8 cellular contexts compared by ENCODE assay signal in the genomic region with DNA sequence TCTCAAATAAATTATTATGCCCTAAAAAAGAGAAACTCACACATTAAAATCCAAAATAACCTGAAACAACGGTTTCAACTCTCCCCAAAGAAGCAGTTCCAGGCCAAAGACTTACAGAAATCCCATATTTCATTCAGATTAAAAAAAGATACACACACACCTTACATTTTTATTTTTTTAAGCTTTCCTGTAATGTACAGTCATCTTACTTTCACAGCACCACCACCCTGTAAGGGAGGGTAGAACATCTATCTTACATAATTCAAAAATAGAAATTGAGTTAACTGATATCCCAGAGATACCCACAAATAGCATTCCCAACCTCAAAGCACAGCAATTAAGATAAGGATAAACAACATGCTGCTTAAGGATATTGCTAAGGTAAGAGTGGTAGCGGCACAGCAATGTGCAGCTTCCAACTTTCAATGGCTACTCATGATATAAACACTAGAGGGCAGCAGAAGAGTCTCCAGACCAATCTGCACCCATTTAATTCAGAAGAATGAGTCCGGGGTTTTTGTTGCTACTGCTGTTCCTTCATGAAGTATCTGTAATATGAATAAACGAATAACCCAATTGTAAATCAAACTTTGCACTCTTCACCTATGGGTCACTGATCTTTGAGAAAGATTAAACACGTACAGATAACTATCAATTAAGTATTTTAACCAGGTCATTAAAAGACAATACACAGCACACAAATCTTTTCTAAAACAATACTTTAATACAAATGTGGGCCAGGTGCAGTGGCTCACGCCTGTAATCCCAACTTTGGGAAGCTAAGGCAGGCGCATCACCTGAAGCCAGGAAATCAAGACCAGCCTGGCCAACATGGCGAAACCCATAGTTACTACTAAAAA. TPM values are rescaled to one million over a fixed set of nuclear protein-coding genes. Genes with fewer than 3 reads are reported as not detected.
DNase-seq lines count a peak whose midpoint lies in the region; ATAC-seq and TF ChIP-seq lines count a peak whose summit lies in the region.

No MANE protein-coding gene starts in this region.

- H3K27me3 ChIP-seq in dorsolateral prefrontal cortex (no peaks in the 10 kb centered on the region), mesendoderm (ENCODE audit: insufficient read depth, low read length, poor library complexity) (no peaks in the 10 kb centered on the region)

- no peak overlapping the region for H2BK5ac ChIP-seq in mesendoderm (ENCODE audit: low read length)

- H4K8ac ChIP-seq in mesendoderm (ENCODE audit: low read depth, low read length) = no peak overlapping the region

- H2BK120ac ChIP-seq in mesendoderm (ENCODE audit: low read depth, low read length) = no peak overlapping the region

- TF ChIP-seq CTCF in GM20000 (IDR thresholded peaks at IDR 0.05; ENCODE audit: extremely low read depth, missing control alignments) (peak; percentile 18), dorsolateral prefrontal cortex (IDR thresholded peaks at IDR 0.05 in 54 of 56, conservative IDR thresholded peaks at IDR 0.05 in 2 of 56; ENCODE audit: low read depth in 1 of 56, partially characterized antibody in 56 of 56) (peak in 55 of 56 donors; percentile 38 to 80 (median 67))

- H3K9ac ChIP-seq in mesendoderm (ENCODE audit: low read length) = no peak overlapping the region

- H3K4me2 ChIP-seq in mesendoderm (ENCODE audit: low read length) = no peak overlapping the region

- H3K4ac ChIP-seq in mesendoderm (ENCODE audit: low read depth, low read length) = no peak overlapping the region

- H3K56ac ChIP-seq in mesendoderm (ENCODE audit: low read length) = no peak overlapping the region

- no peak overlapping the region for H2AK5ac ChIP-seq in mesendoderm (ENCODE audit: low read length)

- H3K36me3 Mint-ChIP-seq in activated T-helper 1 cell treated with anti-CD3 and anti-CD28 coated beads, Interleukin-12 subunit alpha, Interleukin-12 subunit beta, Interleukin-2, Interleukin-4 antibody, amounts not matched to agents 30 ng/mL and 10 ng/mL and 1 ng/mL, durations not matched to agents 14 hours and 24 hours and 36 hours (ENCODE audit: low read depth) = peaks cover 11% of the 10 kb centered on the region

- H3K27ac Mint-ChIP-seq in activated T-helper 1 cell treated with anti-CD3 and anti-CD28 coated beads, Interleukin-12 subunit alpha, Interleukin-12 subunit beta, Interleukin-2, Interleukin-4 antibody, amounts not matched to agents 30 ng/mL and 10 ng/mL and 1 ng/mL, durations not matched to agents 14 hours and 24 hours and 36 hours = no peak overlapping the region

- no peak overlapping the region for H3K23ac ChIP-seq in mesendoderm (ENCODE audit: low read length)

- H3K27me3 Mint-ChIP-seq in activated T-helper 1 cell treated with anti-CD3 and anti-CD28 coated beads, Interleukin-12 subunit alpha, Interleukin-12 subunit beta, Interleukin-2, Interleukin-4 antibody, amounts not matched to agents 30 ng/mL and 10 ng/mL and 1 ng/mL, durations not matched to agents 14 hours and 24 hours and 36 hours (ENCODE audit: insufficient read depth) = no peaks in the 10 kb centered on the region

- peaks cover 9% of the 10 kb centered on the region for H3K79me1 ChIP-seq in mesendoderm (ENCODE audit: low read length)

- H3K9me3 Mint-ChIP-seq in activated T-helper 1 cell treated with anti-CD3 and anti-CD28 coated beads, Interleukin-12 subunit alpha, Interleukin-12 subunit beta, Interleukin-2, Interleukin-4 antibody, amounts not matched to agents 30 ng/mL and 10 ng/mL and 1 ng/mL, durations not matched to agents 14 hours and 24 hours and 36 hours = no peaks in the 10 kb centered on the region

- intact Hi-C loops in dorsolateral prefrontal cortex (cut with DNase I) = loop anchor here in 1 of 2 donors (5.0 kb wide), 1 partner anchor 122 kb away; no protein-coding TSS in a partner anchor
- intact Hi-C loops in activated T-helper 1 cell treated with anti-CD3 and anti-CD28 coated beads, Interleukin-12 subunit alpha, Interleukin-12 subunit beta, Interleukin-2, Interleukin-4 antibody, amounts not matched to agents 30 ng/mL and 10 ng/mL and 1 ng/mL, durations not matched to agents 14 hours and 24 hours and 36 hours (cut with micrococcal nuclease) = loop anchor here (1.0 to 5.0 kb wide), 2 partner anchors 192 to 339 kb away; no protein-coding TSS in a partner anchor

- peak; percentile 51 for DNase-seq in CD1c-positive myeloid dendritic cell (ENCODE audit: extremely low spot score)
- no peak for DNase-seq in GM20000 (ENCODE audit: low spot score)
- peak; percentile 79 for DNase-seq in NCI-H82 (lab: John Stamatoyannopoulos, UW)
- no peak for DNase-seq in dorsolateral prefrontal cortex
- DNase-seq in mesendoderm = peak; percentile 63
- no peak for DNase-seq in 8988T
- DNase-seq in activated T-helper 1 cell treated with anti-CD3 and anti-CD28 coated beads, Interleukin-12 subunit alpha, Interleukin-12 subunit beta, Interleukin-2, Interleukin-4 antibody, amounts not matched to agents 30 ng/mL and 10 ng/mL and 1 ng/mL, durations not matched to agents 14 hours and 24 hours and 36 hours (ENCODE audit: low spot score) = no peak

- no CpG with 5 or more reads among the region's 8 CpGs for WGBS in mesendoderm (ENCODE audit: extremely low coverage, insufficient coverage, low lambda C conversion rate)

- H3K4me1 ChIP-seq in mesendoderm (ENCODE audit: control insufficient read depth, low read depth, low read length) = no peaks in the 10 kb centered on the region

- H2BK15ac ChIP-seq in mesendoderm (replicated peaks; ENCODE audit: low read depth) = no peak overlapping the region

- H3K4me3 ChIP-seq in dorsolateral prefrontal cortex (peak overlapping the region in 1 of 59 donors; percentile 13), mesendoderm (ENCODE audit: low read length) (no peak overlapping the region)

- H3K36me3 ChIP-seq in mesendoderm (ENCODE audit: control insufficient read depth, insufficient read depth, low read length) = peaks cover 5% of the 10 kb centered on the region

- H4K5ac ChIP-seq in mesendoderm (ENCODE audit: low read length) = no peak overlapping the region

- no peak for ATAC-seq in HG02840 (IDR thresholded peaks at IDR 0.05; ENCODE audit: low FRiP score, unreplicated experiment)

- H3K4me3 Mint-ChIP-seq in activated T-helper 1 cell treated with anti-CD3 and anti-CD28 coated beads, Interleukin-12 subunit alpha, Interleukin-12 subunit beta, Interleukin-2, Interleukin-4 antibody, amounts not matched to agents 30 ng/mL and 10 ng/mL and 1 ng/mL, durations not matched to agents 14 hours and 24 hours and 36 hours = no peak overlapping the region

- H3K18ac ChIP-seq in mesendoderm (ENCODE audit: low read length) = peak overlapping the region; percentile 41

- H3K27ac ChIP-seq in dorsolateral prefrontal cortex = no peak overlapping the region
- no peak overlapping the region for H3K27ac ChIP-seq in mesendoderm (ENCODE audit: low read depth, low read length)

- peaks cover 27% of the 10 kb centered on the region for H3K79me2 ChIP-seq in mesendoderm (ENCODE audit: control insufficient read depth, insufficient read depth, low read length)

- H3K4me1 Mint-ChIP-seq in activated T-helper 1 cell treated with anti-CD3 and anti-CD28 coated beads, Interleukin-12 subunit alpha, Interleukin-12 subunit beta, Interleukin-2, Interleukin-4 antibody, amounts not matched to agents 30 ng/mL and 10 ng/mL and 1 ng/mL, durations not matched to agents 14 hours and 24 hours and 36 hours (ENCODE audit: low read depth) = peaks cover 13% of the 10 kb centered on the region

RNA-seq across cellular contexts. Expression of gene GFPT1, which starts 11.3 kb away (rescaled TPM):
- total RNA-seq in dorsolateral prefrontal cortex = 10 to 100 TPM; 18.0 to 44.5 (median 31.9) TPM
- 38.1 TPM for polyA plus RNA-seq in mesendoderm (2013, experiment 1 of 2)
- polyA plus RNA-seq in mesendoderm (2013, experiment 2 of 2) = 36.3 TPM
- 47.3 and 52.3 TPM in 2 replicates for total RNA-seq in activated T-helper 1 cell treated with anti-CD3 and anti-CD28 coated beads, Interleukin-12 subunit alpha, Interleukin-12 subunit beta, Interleukin-2, Interleukin-4 antibody, amounts not matched to agents 30 ng/mL and 10 ng/mL and 1 ng/mL, durations not matched to agents 14 hours and 24 hours and 36 hours

Comparison
In these comparisons a context has a peak if more than half of its experiments do, and no peak if none do; other contexts are left out.
1. DNase-seq: peak in CD1c-positive myeloid dendritic cell (single experiment), NCI-H82 (single experiment) and mesendoderm (single experiment); none in GM20000 (single experiment), dorsolateral prefrontal cortex (0 of 10), 8988T (single experiment) and activated T-helper 1 cell treated with anti-CD3 and anti-CD28 coated beads, Interleukin-12 subunit alpha, Interleukin-12 subunit beta, Interleukin-2, Interleukin-4 antibody, amounts not matched to agents 30 ng/mL and 10 ng/mL and 1 ng/mL, durations not matched to agents 14 hours and 24 hours and 36 hours (single experiment).